Comparison of ENCODE assay signal across 20 cellular contexts in the genomic region with DNA sequence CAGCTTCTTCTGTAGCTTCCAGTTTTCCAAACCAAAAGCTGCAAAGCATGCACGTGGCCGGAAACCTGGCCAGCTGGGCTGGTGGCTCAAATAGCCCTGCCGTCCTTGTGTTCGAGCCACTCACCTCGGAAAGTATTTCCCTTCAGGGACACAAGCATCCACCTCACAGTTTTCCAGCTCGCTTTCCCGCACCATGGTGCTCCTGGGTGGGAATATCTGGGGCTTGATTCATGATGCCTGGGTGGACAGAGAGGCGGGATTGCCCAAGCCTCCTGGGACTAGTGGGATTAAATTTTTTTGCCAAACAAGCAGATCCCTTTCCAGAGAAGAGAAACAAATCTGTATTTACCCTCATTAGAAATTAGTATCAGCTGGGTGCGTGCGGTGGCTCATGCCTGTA. TPM values are rescaled to one million over a fixed set of nuclear protein-coding genes. Genes with fewer than 3 reads are reported as not detected.
DNase-seq lines count a peak whose midpoint lies in the region; ATAC-seq and TF ChIP-seq lines count a peak whose summit lies in the region.
"Had no signal": no experiment of that assay in that cellular context is flagged by ENCODE, and none has a peak within 500 bp of the region (broad histone marks: within the 10 kb centered on the region; RNA-seq: fewer than 3 reads in every experiment).

No MANE protein-coding gene starts in this region.

- TF ChIP-seq CTCF in lower leg skin (IDR thresholded peaks at IDR 0.05), result no peak

- 70 to 72% methylated on average over 10 of the region's 10 CpGs for WGBS in lower leg skin, 2 donors

- intact Hi-C loops in lower leg skin (cut with DNase I; ENCODE audit: low total_unique reads), result loop anchor here (1.0 kb wide), 1 partner anchor 49 kb away; no protein-coding TSS in a partner anchor

- no peak for TF ChIP-seq POLR2A in lower leg skin (IDR thresholded peaks at IDR 0.05)

- no peak for ATAC-seq in HG03097 (IDR thresholded peaks at IDR 0.05; ENCODE audit: low FRiP score, unreplicated experiment)

- peak; percentile 13 for DNase-seq in NCI-H82 (lab: John Stamatoyannopoulos, UW)
- no peak for DNase-seq in NCI-H82 treated with DMSO at 0.1 percent for 48 hours (lab: John Stamatoyannopoulos, UW; ENCODE audit: unreplicated experiment)
- peak; percentile 25 for DNase-seq in GOT3 (lab: John Stamatoyannopoulos, UW)
- peak; percentile 71 for DNase-seq in fibroblast of peridontal ligament (ENCODE audit: extremely low read depth)
- peak; percentile 61 for DNase-seq in stromal cell of bone marrow (ENCODE audit: low read depth)
- no peak for DNase-seq in lower leg skin (ENCODE audit: low spot score in 2 of 2)
- no peak for DNase-seq in NCI-H2081 treated with DMSO at 0.1 percent for 48 hours (lab: John Stamatoyannopoulos, UW)
- DNase-seq: EL, GF-D8, KBM-7, MM.1S, NCI-H1092, NCI-H1436, NCI-H1930, NCI-H2227 treated with DMSO at 0.1 percent for 48 hours, NCI-H510A, Peyer's patch had no signal

- no peak overlapping the region for H3K4me3 ChIP-seq in lower leg skin (ENCODE audit: low read depth, poor library complexity, severe bottlenecking)
- H3K4me3 ChIP-seq: Peyer's patch, SJSA1 had no signal

RNA-seq across cellular contexts. Expression of a gene that starts 7.1 kb away (rescaled TPM):
- 10 to 100 TPM; 40.2 to 93.5 (median 67.1) TPM for total RNA-seq in lower leg skin

RNA-seq across cellular contexts. Expression of a gene that starts 16.3 kb away (rescaled TPM):
- under 1 TPM; 0.17 to 0.81 (median 0.29) TPM for total RNA-seq in lower leg skin

RNA-seq across cellular contexts. Expression of a gene that starts 19.1 kb away (rescaled TPM):
- total RNA-seq in lower leg skin, result 10 to 100 TPM; 30.5 to 93.2 (median 44.7) TPM
- total RNA-seq: H4, SJSA1 had no signal

RNA-seq across cellular contexts. Expression of a gene that starts 31.6 kb away (rescaled TPM):
- under 1 TPM in 1 of 4 donors, not detected in 3; 0.91 TPM for total RNA-seq in lower leg skin
- total RNA-seq: H4, Peyer's patch, SJSA1 had no signal

RNA-seq across cellular contexts. Expression of a gene that starts 36.2 kb away (rescaled TPM):
- total RNA-seq in lower leg skin, result 10 to 100 TPM; 14.7 to 21.8 (median 17.7) TPM

Comparison
In these comparisons a context has a peak if more than half of its experiments do, and no peak if none do; other contexts are left out.
1. DNase-seq: peak in NCI-H82 (single experiment), GOT3 (single experiment), fibroblast of peridontal ligament (single experiment) and stromal cell of bone marrow (single experiment); none in NCI-H82 treated with DMSO at 0.1 percent for 48 hours (single experiment), lower leg skin (0 of 2) and NCI-H2081 treated with DMSO at 0.1 percent for 48 hours (single experiment).